In the genomic region with DNA sequence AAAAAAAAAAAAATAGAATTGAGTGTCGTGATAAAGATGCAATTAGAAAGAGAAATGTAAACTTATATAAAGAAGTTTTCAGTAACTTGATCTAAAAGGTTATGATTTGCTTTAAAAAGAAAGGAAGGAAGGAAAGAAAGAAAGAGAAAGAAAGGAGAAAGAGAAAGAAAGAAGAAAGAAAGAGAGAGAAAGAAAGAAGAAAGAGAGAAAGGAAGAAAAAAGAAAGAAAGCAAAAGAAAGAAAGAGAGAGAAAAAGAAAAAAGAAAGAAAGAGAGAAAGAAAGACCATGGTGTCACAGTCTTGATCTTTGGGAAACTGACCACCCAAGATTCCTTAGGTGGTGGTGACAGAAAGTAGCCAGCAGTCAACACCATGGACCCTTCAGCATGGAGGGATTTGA, we compare ENCODE assay signal across 27 cellular contexts. TPM values are rescaled to one million over a fixed set of nuclear protein-coding genes. Genes with fewer than 3 reads are reported as not detected.
DNase-seq lines count a peak whose midpoint lies in the region; ATAC-seq and TF ChIP-seq lines count a peak whose summit lies in the region.
"Had no signal": no experiment of that assay in that cellular context is flagged by ENCODE, and none has a peak within 500 bp of the region (broad histone marks: within the 10 kb centered on the region; RNA-seq: fewer than 3 reads in every experiment).

No MANE protein-coding gene starts in this region.

- no peak overlapping the region for H3K4me3 Mint-ChIP-seq in activated T-cell treated with anti-CD3 and anti-CD28 coated beads, Interleukin-2, amount 50 U/mL, for 72 hours
- peak overlapping the region; percentile 19 for H3K4me3 Mint-ChIP-seq in central memory CD8-positive, alpha-beta T cell
- peak overlapping the region; percentile 46 for H3K4me3 Mint-ChIP-seq in natural killer cell treated with Interleukin-12 subunit alpha and Interleukin-12 subunit beta and Interleukin-15 and Interleukin-18, amount 100 ng/mL, for 72 hours

- no peaks in the 10 kb centered on the region for H3K36me3 Mint-ChIP-seq in activated T-cell treated with anti-CD3 and anti-CD28 coated beads, Interleukin-2, amount 50 U/mL, for 72 hours (ENCODE audit: insufficient read depth in 2 of 2)
- peaks cover 6% of the 10 kb centered on the region for H3K36me3 Mint-ChIP-seq in central memory CD8-positive, alpha-beta T cell (ENCODE audit: insufficient read depth)
- peaks cover 5% of the 10 kb centered on the region for H3K36me3 Mint-ChIP-seq in natural killer cell treated with Interleukin-12 subunit alpha and Interleukin-12 subunit beta and Interleukin-15 and Interleukin-18, amount 100 ng/mL, for 72 hours
- H3K36me3 Mint-ChIP-seq: CD4-positive, alpha-beta memory T cell had no signal

- CTCF ChIA-PET in HEK293 (lab: Yijun Ruan, JAX) = no interaction called here

- H3K9me3 ChIP-seq in HEK293 (ENCODE audit: control insufficient read depth, insufficient read depth, low read depth, low read length) = no peaks in the 10 kb centered on the region
- H3K9me3 ChIP-seq: Caco-2, Peyer's patch had no signal

- no peak overlapping the region for H3K4me3 ChIP-seq in HEK293 (ENCODE audit: low read depth, low read length)
- H3K4me3 ChIP-seq: Peyer's patch had no signal

- H3K27ac Mint-ChIP-seq in activated T-cell treated with anti-CD3 and anti-CD28 coated beads, Interleukin-2, amount 50 U/mL, for 72 hours = peak overlapping the region; percentile 17
- H3K27ac Mint-ChIP-seq in central memory CD8-positive, alpha-beta T cell (ENCODE audit: low read depth) = peak overlapping the region; percentile 88
- H3K27ac Mint-ChIP-seq in natural killer cell treated with Interleukin-12 subunit alpha and Interleukin-12 subunit beta and Interleukin-15 and Interleukin-18, amount 100 ng/mL, for 72 hours = peak overlapping the region; percentile 95 to 96

- TF ChIP-seq CTCF in HEK293 (tag by site-specific recombination; IDR thresholded peaks at IDR 0.05) = no peak

- H3K27ac ChIP-seq in HEK293 (ENCODE audit: extremely low read depth, low read depth, low read length) = no peak overlapping the region
- H3K27ac ChIP-seq: Peyer's patch had no signal

- no peaks in the 10 kb centered on the region for H3K36me3 ChIP-seq in HEK293 (ENCODE audit: control insufficient read depth in 2 of 2, insufficient read depth in 1 of 2, low read length in 2 of 2)
- H3K36me3 ChIP-seq: Peyer's patch had no signal

- H3K4me1 ChIP-seq in HEK293 (ENCODE audit: control insufficient read depth, insufficient read depth, low read length) = no peaks in the 10 kb centered on the region
- H3K4me1 ChIP-seq: Caco-2 had no signal

- no peaks in the 10 kb centered on the region for H3K9me3 Mint-ChIP-seq in activated T-cell treated with anti-CD3 and anti-CD28 coated beads, Interleukin-2, amount 50 U/mL, for 72 hours
- no peaks in the 10 kb centered on the region for H3K9me3 Mint-ChIP-seq in central memory CD8-positive, alpha-beta T cell
- H3K9me3 Mint-ChIP-seq in natural killer cell treated with Interleukin-12 subunit alpha and Interleukin-12 subunit beta and Interleukin-15 and Interleukin-18, amount 100 ng/mL, for 72 hours = peaks cover 6% of the 10 kb centered on the region
- H3K9me3 Mint-ChIP-seq: CD4-positive, alpha-beta memory T cell had no signal

- H3K4me1 Mint-ChIP-seq in activated T-cell treated with anti-CD3 and anti-CD28 coated beads, Interleukin-2, amount 50 U/mL, for 72 hours (ENCODE audit: low read depth) = peaks cover 52% of the 10 kb centered on the region
- H3K4me1 Mint-ChIP-seq in central memory CD8-positive, alpha-beta T cell = peaks cover 76% of the 10 kb centered on the region
- peaks cover 67 to 74% of the 10 kb centered on the region in 2 donors for H3K4me1 Mint-ChIP-seq in natural killer cell treated with Interleukin-12 subunit alpha and Interleukin-12 subunit beta and Interleukin-15 and Interleukin-18, amount 100 ng/mL, for 72 hours (ENCODE audit: low read depth in 2 of 2)

- H3K27me3 Mint-ChIP-seq in activated T-cell treated with anti-CD3 and anti-CD28 coated beads, Interleukin-2, amount 50 U/mL, for 72 hours (ENCODE audit: low read depth) = peaks cover 45% of the 10 kb centered on the region
- H3K27me3 Mint-ChIP-seq in central memory CD8-positive, alpha-beta T cell = no peaks in the 10 kb centered on the region
- no peaks in the 10 kb centered on the region for H3K27me3 Mint-ChIP-seq in natural killer cell treated with Interleukin-12 subunit alpha and Interleukin-12 subunit beta and Interleukin-15 and Interleukin-18, amount 100 ng/mL, for 72 hours

- no peak for ATAC-seq in activated T-cell treated with anti-CD3 and anti-CD28 coated beads, Interleukin-2, amount 50 U/mL, for 72 hours (replicated peaks in 1 of 2)
- ATAC-seq in central memory CD8-positive, alpha-beta T cell (replicated peaks; ENCODE audit: extremely low read depth, poor library complexity, severe bottlenecking) = no peak
- no peak for ATAC-seq in natural killer cell treated with Interleukin-12 subunit alpha and Interleukin-12 subunit beta and Interleukin-15 and Interleukin-18, amount 100 ng/mL, for 72 hours
- ATAC-seq in HG02678 (IDR thresholded peaks at IDR 0.05; ENCODE audit: unreplicated experiment) (no peak), GM19463 (IDR thresholded peaks at IDR 0.05; ENCODE audit: unreplicated experiment) (no peak)
- ATAC-seq: HCT116, HepG2 had no signal

- POLR2A ChIA-PET in HEK293 (lab: Yijun Ruan, JAX) = no interaction called here

- DNase-seq in activated T-cell treated with anti-CD3 and anti-CD28 coated beads, Interleukin-2, amount 50 U/mL, for 72 hours = no peak
- DNase-seq in activated T-cell treated with anti-CD3 and anti-CD28 coated beads for 4 hours = no peak
- DNase-seq in central memory CD8-positive, alpha-beta T cell (ENCODE audit: low spot score in 2 of 2) = no peak
- DNase-seq in natural killer cell treated with Interleukin-12 subunit alpha and Interleukin-12 subunit beta and Interleukin-15 and Interleukin-18, amount 100 ng/mL, for 72 hours (ENCODE audit: low spot score) = no peak
- no peak for DNase-seq in GM19238 (ENCODE audit: insufficient read length, low spot score)
- DNase-seq: C1 segment of cervical spinal cord; Caco-2; CD4-positive, alpha-beta memory T cell; Kasumi-1; MV-4-11; NCI-H1105; NCI-H1436 treated with DMSO at 0.1 percent for 48 hours; NCI-H187 treated with DMSO at 0.1 percent for 48 hours; NCI-H2107; NCI-H446 treated with DMSO at 0.1 percent for 48 hours; NCI-H526; Peyer's patch; SHP77 treated with DMSO at 0.1 percent for 48 hours had no signal

TF ChIP-seq in HEK293, 187 proteins besides CTCF, POLR2A, EP300 and RAD21:
- TF ChIP-seq ZNF155 (tag by site-specific recombination; IDR thresholded peaks at IDR 0.05) = no peak
- no peak for TF ChIP-seq SP3 (tag by site-specific recombination; IDR thresholded peaks at IDR 0.05)
- no peak for TF ChIP-seq ZNF768 (tag by site-specific recombination; IDR thresholded peaks at IDR 0.05)
- TF ChIP-seq ZNF366 (tag by site-specific recombination; conservative IDR thresholded peaks at IDR 0.05) = peak; percentile 75
- no peak for TF ChIP-seq ZNF664 (tag by site-specific recombination; IDR thresholded peaks at IDR 0.05)
- TF ChIP-seq ZNF302 (tag by site-specific recombination; IDR thresholded peaks at IDR 0.05; ENCODE audit: low read depth) = no peak
- no peak for TF ChIP-seq ZNF629 (tag by site-specific recombination; IDR thresholded peaks at IDR 0.05)
- no peak for TF ChIP-seq ZNF335 (tag by site-specific recombination; conservative IDR thresholded peaks at IDR 0.05)
- peak; percentile 88 for TF ChIP-seq PRDM1 (tag by site-specific recombination; IDR thresholded peaks at IDR 0.05)

RNA-seq across cellular contexts. Expression of a gene that starts 4.3 kb away (rescaled TPM):
- total RNA-seq in activated T-cell treated with anti-CD3 and anti-CD28 coated beads, Interleukin-2, amount 50 U/mL, for 72 hours = 100 to 1,000 TPM in 1 of 2 donors, 10 to 100 TPM in 1; 79.6 to 336 TPM
- 1,000 to 10,000 TPM; 2,440 to 2,619 TPM for total RNA-seq in natural killer cell treated with Interleukin-12 subunit alpha and Interleukin-12 subunit beta and Interleukin-15 and Interleukin-18, amount 100 ng/mL, for 72 hours
- total RNA-seq: Caco-2, H4, HepG2, HT-29, M059J, OCI-LY7 had no signal

RNA-seq across cellular contexts. Expression of a gene that starts 9.4 kb away (rescaled TPM):
- total RNA-seq in activated T-cell treated with anti-CD3 and anti-CD28 coated beads, Interleukin-2, amount 50 U/mL, for 72 hours = 100 to 1,000 TPM in 1 of 2 donors, 10 to 100 TPM in 1; 63.9 to 200 TPM
- total RNA-seq in natural killer cell treated with Interleukin-12 subunit alpha and Interleukin-12 subunit beta and Interleukin-15 and Interleukin-18, amount 100 ng/mL, for 72 hours = 100 to 1,000 TPM; 379 to 582 TPM
- total RNA-seq: Caco-2, H4, HepG2, HT-29 had no signal

RNA-seq across cellular contexts. Expression of a gene that starts 30.2 kb away (rescaled TPM):
- total RNA-seq in activated T-cell treated with anti-CD3 and anti-CD28 coated beads, Interleukin-2, amount 50 U/mL, for 72 hours = 1 to 10 TPM in 1 of 2 donors, under 1 TPM in 1; 0.48 to 1.5 TPM
- not detected for total RNA-seq in natural killer cell treated with Interleukin-12 subunit alpha and Interleukin-12 subunit beta and Interleukin-15 and Interleukin-18, amount 100 ng/mL, for 72 hours
- total RNA-seq: Caco-2; CD4-positive, alpha-beta memory T cell; H4; HepG2; HT-29; M059J; OCI-LY7 had no signal

Comparison
In these comparisons a context has a peak if more than half of its experiments do, and no peak if none do; other contexts are left out.
1. H3K27ac Mint-ChIP-seq: peak in every context shown above with its lines; median percentile 96 in natural killer cell treated with Interleukin-12 subunit alpha and Interleukin-12 subunit beta and Interleukin-15 and Interleukin-18, amount 100 ng/mL, for 72 hours; 88 in central memory CD8-positive, alpha-beta T cell; 17 in activated T-cell treated with anti-CD3 and anti-CD28 coated beads, Interleukin-2, amount 50 U/mL, for 72 hours.
2. H3K4me3 Mint-ChIP-seq: peak in central memory CD8-positive, alpha-beta T cell (single experiment) and natural killer cell treated with Interleukin-12 subunit alpha and Interleukin-12 subunit beta and Interleukin-15 and Interleukin-18, amount 100 ng/mL, for 72 hours (single experiment); none in activated T-cell treated with anti-CD3 and anti-CD28 coated beads, Interleukin-2, amount 50 U/mL, for 72 hours (0 of 2).
3. RNA of a gene that starts 4.3 kb away (total RNA-seq): 2,440 to 2,619 TPM in natural killer cell treated with Interleukin-12 subunit alpha and Interleukin-12 subunit beta and Interleukin-15 and Interleukin-18, amount 100 ng/mL, for 72 hours; 79.6 to 336 TPM in activated T-cell treated with anti-CD3 and anti-CD28 coated beads, Interleukin-2, amount 50 U/mL, for 72 hours; every median in the first group is over 4 times any median in the second.